17 cellular contexts compared by ENCODE assay signal in the genomic region with DNA sequence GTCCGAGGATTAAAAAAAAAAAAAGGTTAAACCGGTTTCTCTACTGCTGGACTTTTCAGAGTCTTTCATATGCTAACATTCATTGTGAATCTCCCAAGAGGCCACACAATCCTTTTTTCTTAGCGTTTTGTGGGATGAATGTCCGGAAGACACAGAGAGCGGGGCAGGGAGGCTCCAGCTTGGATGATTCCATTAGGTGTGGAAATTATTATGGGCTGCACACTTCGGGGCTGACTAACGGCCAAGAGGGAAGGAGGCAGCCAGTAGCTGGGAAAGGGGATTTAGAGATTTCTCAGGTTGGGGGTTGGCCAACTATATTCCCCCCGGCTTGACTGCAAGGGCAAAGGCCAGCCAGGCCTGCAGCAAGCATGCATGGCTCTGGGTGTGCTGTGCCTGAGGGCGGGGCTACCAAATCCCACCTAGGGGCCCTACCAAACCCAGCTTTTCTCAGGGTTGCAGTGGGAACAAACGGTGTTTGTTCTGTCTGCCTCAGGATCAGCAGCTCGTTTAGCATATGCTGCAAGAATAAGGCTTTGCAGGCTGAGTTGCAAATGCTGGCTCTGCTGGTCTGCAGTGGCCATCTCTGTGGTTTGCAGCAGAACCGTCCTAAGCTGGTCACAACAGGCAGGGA. TPM values are rescaled to one million over a fixed set of nuclear protein-coding genes. Genes with fewer than 3 reads are reported as not detected.
DNase-seq lines count a peak whose midpoint lies in the region; ATAC-seq and TF ChIP-seq lines count a peak whose summit lies in the region.
"Had no signal": no experiment of that assay in that cellular context is flagged by ENCODE, and none has a peak within 500 bp of the region (broad histone marks: within the 10 kb centered on the region; RNA-seq: fewer than 3 reads in every experiment).

No MANE protein-coding gene starts in this region.

- H2AFZ ChIP-seq in H9 (ENCODE audit: low read length), result no peak overlapping the region
- H2AFZ ChIP-seq in neuron (ENCODE audit: low read depth, low read length), result no peak overlapping the region

- H3K79me1 ChIP-seq in H9 (ENCODE audit: insufficient read depth, low read depth, low read length, poor library complexity, severe bottlenecking), result no peaks in the 10 kb centered on the region

- H3K27me3 ChIP-seq in H9 (ENCODE audit: insufficient read depth, low read length), result no peaks in the 10 kb centered on the region
- no peaks in the 10 kb centered on the region for H3K27me3 ChIP-seq in iPS DF 6.9 (ENCODE audit: control insufficient read depth, insufficient read depth, low read length)
- no peaks in the 10 kb centered on the region for H3K27me3 ChIP-seq in neuron (ENCODE audit: insufficient read depth, low read length)
- H3K27me3 ChIP-seq: uterus had no signal

- H3K27ac Mint-ChIP-seq in H9, result peak overlapping the region; percentile 98 to 99 (median 99)

- WGBS in H9 (ENCODE audit: extremely low coverage, insufficient read length, low lambda C conversion rate), result no CpG with 5 or more reads among the region's 12 CpGs
- WGBS in iPS DF 6.9 (ENCODE audit: insufficient coverage, insufficient read length), result no CpG with 5 or more reads among the region's 12 CpGs

- H3K9ac ChIP-seq in H9 (ENCODE audit: extremely low read depth, insufficient read length, low read length), result peak overlapping the region; percentile 48

- ATAC-seq in GM21825 (IDR thresholded peaks at IDR 0.05; ENCODE audit: unreplicated experiment), result no peak
- ATAC-seq: left ventricle myocardium superior had no signal

- no peak overlapping the region for H4K91ac ChIP-seq in H9 (ENCODE audit: insufficient read length, low read depth, low read length)

- peak overlapping the region; percentile 39 to 74 for H3K4me3 Mint-ChIP-seq in H9

- no peaks in the 10 kb centered on the region for H3K79me2 ChIP-seq in H9 (ENCODE audit: insufficient read depth, low read length)

- DNase-seq in H9, result peak; percentile 89
- peak; percentile 27 for DNase-seq in iPS DF 6.9 (ENCODE audit: low read depth, low spot score)
- DNase-seq in ureter (ENCODE audit: low spot score), result no peak
- DNase-seq in RWPE1 (ENCODE audit: low spot score), result no peak
- no peak for DNase-seq in NCI-H1436 (lab: John Stamatoyannopoulos, UW)
- DNase-seq: erythroblast; left ventricle myocardium superior; NCI-H1930; SHP77; stimulated activated naive CD4-positive, alpha-beta T cell; uterus had no signal

- H3K27me3 Mint-ChIP-seq in H9 (ENCODE audit: low read depth), result no peaks in the 10 kb centered on the region

- H3K23ac ChIP-seq in H9 (ENCODE audit: insufficient read length, low read depth, low read length), result no peak overlapping the region

- no peak overlapping the region for H2BK5ac ChIP-seq in H9 (ENCODE audit: insufficient read length, low read length)

- no peak overlapping the region for H3K14ac ChIP-seq in H9 (ENCODE audit: insufficient read depth, low read length)

- H2BK15ac ChIP-seq in H9 (ENCODE audit: low read depth, low read length), result no peak overlapping the region

- H3K4me1 ChIP-seq in H9 (ENCODE audit: insufficient read depth, low read length) (peaks cover 11% of the 10 kb centered on the region; the same call in 1 of the 2 replicates), iPS DF 6.9 (ENCODE audit: control insufficient read depth, insufficient read depth, low read length) (peaks cover 10% of the 10 kb centered on the region; the same call in 1 of the 2 replicates), neuron (ENCODE audit: insufficient read depth, low read length) (peaks cover 37% of the 10 kb centered on the region)
- H3K4me1 ChIP-seq: uterus had no signal

- H2AK5ac ChIP-seq in H9 (ENCODE audit: insufficient read length, low read length), result no peak overlapping the region

- H3K56ac ChIP-seq in H9 (ENCODE audit: insufficient read length, low read depth, low read length), result peak overlapping the region; percentile 50

- H3K23me2 ChIP-seq in H9 (ENCODE audit: insufficient read length, low read depth, low read length, poor library complexity, severe bottlenecking), result no peaks in the 10 kb centered on the region

- H3K18ac ChIP-seq in H9 (ENCODE audit: insufficient read length, low read depth, low read length), result no peak overlapping the region

- no peak overlapping the region for H2BK12ac ChIP-seq in H9 (ENCODE audit: insufficient read length, low read depth, low read length)

- H3K36me3 Mint-ChIP-seq in H9 (ENCODE audit: insufficient read depth in 1 of 3, low read depth in 3 of 3), result peaks cover 4 to 10% (median 6%) of the 10 kb centered on the region in 3 experiments; a peak in 4 of 7 replicates

- CTCF ChIA-PET in RWPE1 (lab: Yijun Ruan, JAX), result no interaction called here

- H3K4me1 Mint-ChIP-seq in H9, result peaks cover 14 to 18% of the 10 kb centered on the region in 2 experiments

- TF ChIP-seq CTCF in H9 (conservative IDR thresholded peaks at IDR 0.05) (no peak), VCaP (conservative IDR thresholded peaks at IDR 0.05) (no peak), RWPE1 (conservative IDR thresholded peaks at IDR 0.05; ENCODE audit: low read depth) (no peak)

- no peak overlapping the region for H4K8ac ChIP-seq in H9 (replicated peaks; ENCODE audit: insufficient read length, low read depth, low read length)

- H2BK120ac ChIP-seq in H9 (ENCODE audit: low read depth, low read length, poor library complexity, severe bottlenecking), result no peak overlapping the region

- H3K4me3 ChIP-seq in iPS DF 6.9 (ENCODE audit: low read length), result no peak overlapping the region
- H3K4me3 ChIP-seq in neuron (ENCODE audit: low read length), result peak overlapping the region; percentile 9
- H3K4me3 ChIP-seq: skin epidermis, uterus had no signal

- peak overlapping the region; percentile 42 for H3K4me2 ChIP-seq in H9 (ENCODE audit: insufficient read depth, insufficient read length, low read length)

- no peaks in the 10 kb centered on the region for H4K20me1 ChIP-seq in H9 (ENCODE audit: control insufficient read depth, insufficient read depth, insufficient read length)

- H4K5ac ChIP-seq in H9 (ENCODE audit: insufficient read length, low read depth, low read length), result no peak overlapping the region

- H3K4ac ChIP-seq in H9 (ENCODE audit: low read depth, low read length), result no peak overlapping the region

- H3K9me3 Mint-ChIP-seq in H9, result peaks cover 49 to 52% of the 10 kb centered on the region in 2 experiments

- H3K36me3 ChIP-seq in iPS DF 6.9 (ENCODE audit: control insufficient read depth, insufficient read depth, low read length), result no peaks in the 10 kb centered on the region
- H3K36me3 ChIP-seq in neuron (ENCODE audit: insufficient read depth, low read length), result no peaks in the 10 kb centered on the region
- H3K36me3 ChIP-seq: uterus had no signal

- no peak overlapping the region for H2BK20ac ChIP-seq in H9 (ENCODE audit: low read depth, low read length, poor library complexity, severe bottlenecking)

- POLR2A ChIA-PET in RWPE1 (lab: Yijun Ruan, JAX; ENCODE audit: low non-redundant PET), result no interaction called here

- H3K27ac ChIP-seq in H9 (ENCODE audit: insufficient read length, low read depth, low read length) (peak overlapping the region; percentile 99), VCaP (peak overlapping the region; percentile 33), iPS DF 6.9 (ENCODE audit: low read length) (no peak overlapping the region), RWPE1 (no peak overlapping the region)
- H3K27ac ChIP-seq: skin epidermis, uterus had no signal

- H3K9me3 ChIP-seq in H9 (ENCODE audit: control insufficient read depth, low read depth, low read length) (no peaks in the 10 kb centered on the region), iPS DF 6.9 (ENCODE audit: control insufficient read depth, insufficient read depth, low read length) (no peaks in the 10 kb centered on the region), neuron (ENCODE audit: low read length) (no peaks in the 10 kb centered on the region)
- H3K9me3 ChIP-seq: uterus had no signal

- H3T11ph ChIP-seq in H9 (ENCODE audit: low read length), result no peak overlapping the region

RNA-seq across cellular contexts. Expression of gene NYX, which starts 28.6 kb away (rescaled TPM):
- total RNA-seq in H9 (2021) (not detected in 2 replicates), ureter (not detected)
- total RNA-seq: cerebellum, left ventricle myocardium superior, MCF 10A, uterus had no signal

Comparison
In these comparisons a context has a peak if more than half of its experiments do, and no peak if none do; other contexts are left out.
1. DNase-seq: peak in H9 (single experiment) and iPS DF 6.9 (single experiment); none in ureter (single experiment), RWPE1 (single experiment) and NCI-H1436 (single experiment).
2. H3K27ac ChIP-seq: peak in H9 (single experiment) and VCaP (single experiment); none in iPS DF 6.9 (single experiment) and RWPE1 (single experiment).